ENCODE assay signal across 24 cellular contexts in the genomic region with DNA sequence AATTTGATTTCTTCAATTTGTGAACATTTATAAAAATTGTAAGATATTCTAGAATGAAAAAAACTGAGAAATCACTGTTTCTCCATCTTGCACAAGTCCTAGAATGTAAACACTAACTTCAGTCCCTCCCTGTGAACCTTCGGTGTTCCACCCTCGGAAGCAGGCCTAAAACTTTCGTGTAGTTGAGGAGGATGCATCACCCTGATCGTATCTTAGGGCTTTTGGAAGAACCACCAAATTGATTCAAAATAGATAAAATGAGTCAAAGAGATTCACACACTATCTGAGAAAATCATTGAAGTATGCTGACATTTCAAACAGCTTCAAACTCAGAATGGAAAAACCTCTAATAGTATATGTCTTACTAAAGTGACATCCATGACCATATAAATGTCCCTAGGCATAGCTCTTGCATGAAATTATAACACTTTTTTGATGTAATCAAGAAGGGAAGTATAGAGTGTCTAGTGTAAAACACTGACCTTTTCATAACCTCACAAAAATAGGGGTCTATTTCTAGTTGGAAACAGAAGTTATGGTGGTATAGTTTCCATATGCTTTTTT.
DNase-seq lines count a peak whose midpoint lies in the region; ATAC-seq lines count a peak whose summit lies in the region.
"Had no signal": no experiment of that assay in that cellular context is flagged by ENCODE, and none has a peak within 500 bp of the region (broad histone marks: within the 10 kb centered on the region; RNA-seq: fewer than 3 reads in every experiment).

No MANE protein-coding gene starts in this region.

- H2AK5ac ChIP-seq in neuronal stem cell (ENCODE audit: low read depth, low read length) = no peak overlapping the region

- H2BK12ac ChIP-seq in neuronal stem cell (ENCODE audit: low read length) = no peak overlapping the region

- H3K23ac ChIP-seq in neuronal stem cell (ENCODE audit: low read depth, low read length, poor library complexity) = no peak overlapping the region

- H3K4me3 Mint-ChIP-seq in activated CD4-positive, alpha-beta T cell treated with anti-CD3 and anti-CD28 coated beads, Interleukin-2, amount 10 ng/mL, durations not matched to agents 24 days and 14 days = peak overlapping the region; percentile 10
- H3K4me3 Mint-ChIP-seq in activated T-cell treated with anti-CD3 and anti-CD28 coated beads, Interleukin-2, amount 50 U/mL, for 72 hours = peak overlapping the region; percentile 69 to 90
- peak overlapping the region; percentile 59 for H3K4me3 Mint-ChIP-seq in stimulated activated naive CD8-positive, alpha-beta T cell treated with anti-CD3 and anti-CD28 coated beads, Interleukin-15, Interleukin-2, amounts not matched to agents 100 ng/mL and 50 ng/mL, for 24 hours
- H3K4me3 Mint-ChIP-seq: CD14-positive monocyte, naive B cell had no signal

- no peaks in the 10 kb centered on the region for H3K79me1 ChIP-seq in neuronal stem cell (ENCODE audit: low read depth, low read length)

- H3K27me3 ChIP-seq in neuronal stem cell (ENCODE audit: control insufficient read depth in 3 of 3, insufficient read depth in 3 of 3, low read depth in 1 of 3, low read length in 3 of 3) = no peaks in the 10 kb centered on the region
- H3K27me3 ChIP-seq: thyroid gland, uterus had no signal

- no peak overlapping the region for H2BK5ac ChIP-seq in neuronal stem cell (ENCODE audit: low read length)

- peak; percentile 88 to 89 for ATAC-seq in activated T-cell treated with anti-CD3 and anti-CD28 coated beads, Interleukin-2, amount 50 U/mL, for 72 hours (replicated peaks in 1 of 2)
- ATAC-seq: Panc1, sciatic nerve had no signal

- no peaks in the 10 kb centered on the region for H3K9me3 Mint-ChIP-seq in activated CD4-positive, alpha-beta T cell treated with anti-CD3 and anti-CD28 coated beads, Interleukin-2, amount 10 ng/mL, durations not matched to agents 24 days and 14 days
- peaks cover 0 to 2% of the 10 kb centered on the region in 2 donors for H3K9me3 Mint-ChIP-seq in activated T-cell treated with anti-CD3 and anti-CD28 coated beads, Interleukin-2, amount 50 U/mL, for 72 hours
- H3K9me3 Mint-ChIP-seq in stimulated activated naive CD8-positive, alpha-beta T cell treated with anti-CD3 and anti-CD28 coated beads, Interleukin-15, Interleukin-2, amounts not matched to agents 100 ng/mL and 50 ng/mL, for 24 hours = no peaks in the 10 kb centered on the region
- H3K9me3 Mint-ChIP-seq: CD14-positive monocyte, naive B cell had no signal

- H3K27me3 Mint-ChIP-seq in activated CD4-positive, alpha-beta T cell treated with anti-CD3 and anti-CD28 coated beads, Interleukin-2, amount 10 ng/mL, durations not matched to agents 24 days and 14 days = peaks cover 2% of the 10 kb centered on the region
- H3K27me3 Mint-ChIP-seq in activated T-cell treated with anti-CD3 and anti-CD28 coated beads, Interleukin-2, amount 50 U/mL, for 72 hours (ENCODE audit: low read depth) = peaks cover 6% of the 10 kb centered on the region
- H3K27me3 Mint-ChIP-seq in stimulated activated naive CD8-positive, alpha-beta T cell treated with anti-CD3 and anti-CD28 coated beads, Interleukin-15, Interleukin-2, amounts not matched to agents 100 ng/mL and 50 ng/mL, for 24 hours = peaks cover 10% of the 10 kb centered on the region

- intact Hi-C loops in activated CD4-positive, alpha-beta T cell treated with anti-CD3 and anti-CD28 coated beads, Interleukin-2, amount 10 ng/mL, durations not matched to agents 24 days and 14 days (cut with micrococcal nuclease) = loop anchor here (1.0 to 10.0 kb wide), 10 partner anchors 10 to 451 kb away; partner anchors contain the start of gene GATA3

- peaks cover 44% of the 10 kb centered on the region for H3K4me1 Mint-ChIP-seq in activated CD4-positive, alpha-beta T cell treated with anti-CD3 and anti-CD28 coated beads, Interleukin-2, amount 10 ng/mL, durations not matched to agents 24 days and 14 days
- H3K4me1 Mint-ChIP-seq in activated T-cell treated with anti-CD3 and anti-CD28 coated beads, Interleukin-2, amount 50 U/mL, for 72 hours (ENCODE audit: low read depth) = peaks cover 86% of the 10 kb centered on the region
- peaks cover 41% of the 10 kb centered on the region for H3K4me1 Mint-ChIP-seq in stimulated activated naive CD8-positive, alpha-beta T cell treated with anti-CD3 and anti-CD28 coated beads, Interleukin-15, Interleukin-2, amounts not matched to agents 100 ng/mL and 50 ng/mL, for 24 hours (ENCODE audit: low read depth)
- H3K4me1 Mint-ChIP-seq: naive B cell had no signal

- H3K27ac Mint-ChIP-seq in activated CD4-positive, alpha-beta T cell treated with anti-CD3 and anti-CD28 coated beads, Interleukin-2, amount 10 ng/mL, durations not matched to agents 24 days and 14 days = peak overlapping the region; percentile 88
- H3K27ac Mint-ChIP-seq in activated T-cell treated with anti-CD3 and anti-CD28 coated beads, Interleukin-2, amount 50 U/mL, for 72 hours = peak overlapping the region; percentile 100
- H3K27ac Mint-ChIP-seq in stimulated activated naive CD8-positive, alpha-beta T cell treated with anti-CD3 and anti-CD28 coated beads, Interleukin-15, Interleukin-2, amounts not matched to agents 100 ng/mL and 50 ng/mL, for 24 hours = peak overlapping the region; percentile 94
- H3K27ac Mint-ChIP-seq: CD14-positive monocyte had no signal

- H3K4me3 ChIP-seq in neuronal stem cell (ENCODE audit: low read length in 2 of 2) = no peak overlapping the region
- H3K4me3 ChIP-seq: cardiac muscle cell, GM23248, hepatocyte, prostate gland, thyroid gland, uterus had no signal

- peaks cover 0 to 4% of the 10 kb centered on the region in 2 donors for H3K4me1 ChIP-seq in neuronal stem cell (ENCODE audit: control insufficient read depth in 2 of 2, insufficient read depth in 1 of 2, low read depth in 1 of 2, low read length in 2 of 2)
- H3K4me1 ChIP-seq: prostate gland, uterus had no signal

- no peak overlapping the region for H4K8ac ChIP-seq in neuronal stem cell (ENCODE audit: low read depth, low read length)

- no CpG with 5 or more reads among the region's 4 CpGs for WGBS in neuronal stem cell (ENCODE audit: extremely low coverage in 2 of 2, insufficient read length in 2 of 2, insufficient replicate concordance in 1 of 2), 2 donors

- H3K9ac ChIP-seq in neuronal stem cell (ENCODE audit: low read depth, low read length, poor library complexity) = no peak overlapping the region
- H3K9ac ChIP-seq: GM23248 had no signal

- H3K36me3 ChIP-seq in neuronal stem cell (replicated peaks in 1 of 2; ENCODE audit: control insufficient read depth in 2 of 2, insufficient read depth in 2 of 2, low read length in 2 of 2) = no peaks in the 10 kb centered on the region
- H3K36me3 ChIP-seq: cardiac muscle cell, prostate gland, thyroid gland, uterus had no signal

- H3K14ac ChIP-seq in neuronal stem cell (ENCODE audit: low read length) = no peak overlapping the region

- no peak overlapping the region for H3K27ac ChIP-seq in neuronal stem cell (replicated peaks; ENCODE audit: low read length)
- H3K27ac ChIP-seq: cardiac muscle cell, GM23248, hepatocyte, prostate gland, thyroid gland, uterus, VCaP had no signal

- no peak overlapping the region for H3K18ac ChIP-seq in neuronal stem cell (ENCODE audit: low read length)

- H4K91ac ChIP-seq in neuronal stem cell (ENCODE audit: low read depth, low read length, poor library complexity) = no peak overlapping the region

- no peak for DNase-seq in activated CD4-positive, alpha-beta T cell treated with anti-CD3 and anti-CD28 coated beads, Interleukin-2, amount 10 ng/mL, durations not matched to agents 24 days and 14 days
- no peak for DNase-seq in activated CD4-positive, alpha-beta T cell treated with anti-CD3 and anti-CD28 coated beads, Interleukin-2, amount 50 U/mL, for 4 hours
- DNase-seq in stimulated activated CD4-positive, alpha-beta T cell treated with anti-CD3 and anti-CD28 coated beads, Interleukin-1b, Interleukin-23, amount 100 ng/mL, for 48 hours = peak; percentile 61
- no peak for DNase-seq in stimulated activated CD4-positive, alpha-beta T cell treated with anti-CD3 and anti-CD28 coated beads, Interleukin-2, amount 100 ng/mL, for 48 hours
- DNase-seq in activated T-cell treated with anti-CD3 and anti-CD28 coated beads, Interleukin-2, amount 50 U/mL, for 72 hours = peak in 1 of 2 donors; percentile 51
- no peak for DNase-seq in neuronal stem cell (ENCODE audit: low spot score)
- DNase-seq in CD1c-positive myeloid dendritic cell (ENCODE audit: extremely low spot score) = no peak
- DNase-seq: effector CD4-positive, alpha-beta T cell; GM23248; kidney glomerular epithelial cell; naive B cell; occipital lobe; SHP77; T-helper 9 cell; thyroid gland; uterus had no signal

- no peak overlapping the region for H2BK120ac ChIP-seq in neuronal stem cell (ENCODE audit: low read depth, low read length)

- H3K4ac ChIP-seq in neuronal stem cell (ENCODE audit: low read length) = no peak overlapping the region

- no peak overlapping the region for H2BK15ac ChIP-seq in neuronal stem cell (ENCODE audit: low read length)

- H3K9me3 ChIP-seq in neuronal stem cell (replicated peaks in 1 of 2; ENCODE audit: control insufficient read depth in 2 of 2, insufficient read depth in 1 of 2, low read depth in 1 of 2, low read length in 2 of 2) = no peaks in the 10 kb centered on the region
- H3K9me3 ChIP-seq: prostate gland, thyroid gland, uterus had no signal

- no peak overlapping the region for H2AFZ ChIP-seq in neuronal stem cell (ENCODE audit: low read length)
- H2AFZ ChIP-seq: GM23248, hepatocyte had no signal

- H3K36me3 Mint-ChIP-seq in activated CD4-positive, alpha-beta T cell treated with anti-CD3 and anti-CD28 coated beads, Interleukin-2, amount 10 ng/mL, durations not matched to agents 24 days and 14 days (ENCODE audit: low read depth) = no peaks in the 10 kb centered on the region
- H3K36me3 Mint-ChIP-seq in activated T-cell treated with anti-CD3 and anti-CD28 coated beads, Interleukin-2, amount 50 U/mL, for 72 hours (ENCODE audit: insufficient read depth in 2 of 2) = peaks cover 2 to 4% of the 10 kb centered on the region in 2 donors
- H3K36me3 Mint-ChIP-seq in stimulated activated naive CD8-positive, alpha-beta T cell treated with anti-CD3 and anti-CD28 coated beads, Interleukin-15, Interleukin-2, amounts not matched to agents 100 ng/mL and 50 ng/mL, for 24 hours (ENCODE audit: low read depth) = no peaks in the 10 kb centered on the region
- H3K36me3 Mint-ChIP-seq: CD14-positive monocyte, naive B cell had no signal

- H3K4me2 ChIP-seq in neuronal stem cell (ENCODE audit: insufficient read depth, low read length, poor library complexity, severe bottlenecking) = no peak overlapping the region
- H3K4me2 ChIP-seq: hepatocyte had no signal

Comparison
In these comparisons a context has a peak if more than half of its experiments do, and no peak if none do; other contexts are left out.
1. H3K4me3 Mint-ChIP-seq: peak in every context shown above with its lines; median percentile 80 in activated T-cell treated with anti-CD3 and anti-CD28 coated beads, Interleukin-2, amount 50 U/mL, for 72 hours; 59 in stimulated activated naive CD8-positive, alpha-beta T cell treated with anti-CD3 and anti-CD28 coated beads, Interleukin-15, Interleukin-2, amounts not matched to agents 100 ng/mL and 50 ng/mL, for 24 hours; 10 in activated CD4-positive, alpha-beta T cell treated with anti-CD3 and anti-CD28 coated beads, Interleukin-2, amount 10 ng/mL, durations not matched to agents 24 days and 14 days.